ENCODE assay signal across 26 cellular contexts in genomic region chr11:77180346-77180745, GRCh38. TPM values are rescaled to one million over a fixed set of nuclear protein-coding genes. Genes with fewer than 3 reads are reported as not detected.
DNase-seq lines count a peak whose midpoint lies in the region; ATAC-seq and TF ChIP-seq lines count a peak whose summit lies in the region.
"Had no signal": no experiment of that assay in that cellular context is flagged by ENCODE, and none has a peak within 500 bp of the region (broad histone marks: within the 10 kb centered on the region; RNA-seq: fewer than 3 reads in every experiment).

No MANE protein-coding gene starts in this region.

- WGBS in right cardiac atrium, result 87% methylated on average over 11 of the region's 11 CpGs

- H3K4me3 Mint-ChIP-seq in naive thymus-derived CD8-positive, alpha-beta T cell, result no peak overlapping the region
- H3K4me3 Mint-ChIP-seq: B cell; CD4-positive, alpha-beta memory T cell; CD8-positive, alpha-beta memory T cell had no signal

- H3K4me3 ChIP-seq in right cardiac atrium (ENCODE audit: low read length) (no peak overlapping the region), lower lobe of right lung (no peak overlapping the region)
- H3K4me3 ChIP-seq: A549; BLaER1 treated with 17β-estradiol and CSF1 and Interleukin-3, amounts not matched to agents 10 nM and 100 nM; GM12878 had no signal

- no peak for TF ChIP-seq CTCF in lower lobe of right lung (IDR thresholded peaks at IDR 0.05)

- H3K27ac Mint-ChIP-seq in naive thymus-derived CD8-positive, alpha-beta T cell, result no peak overlapping the region
- H3K27ac Mint-ChIP-seq: B cell; CD4-positive, alpha-beta memory T cell; CD4-positive, CD25-positive, alpha-beta regulatory T cell; CD8-positive, alpha-beta memory T cell had no signal

- intact Hi-C loops in Right ventricle myocardium inferior (cut with DNase I), result no loop called here
- intact Hi-C loops in left cardiac atrium (cut with DNase I), result no loop called here
- intact Hi-C loops in left ventricle myocardium superior (cut with micrococcal nuclease), result no loop called here
- intact Hi-C loops in right cardiac atrium (cut with DNase I), result loop anchor here in 2 of 4 donors (10.0 kb wide), 1 partner anchor 136 kb away; no protein-coding TSS in a partner anchor
- intact Hi-C loops in lower lobe of right lung (cut with DNase I), result no loop called here

- H3K4me1 ChIP-seq in right cardiac atrium (ENCODE audit: control insufficient read depth, insufficient read depth, low read length) (no peaks in the 10 kb centered on the region), lower lobe of right lung (no peaks in the 10 kb centered on the region)
- H3K4me1 ChIP-seq: A549 had no signal

- H3K9me3 Mint-ChIP-seq in naive thymus-derived CD8-positive, alpha-beta T cell, result peaks cover 0 to 3% (median 0%) of the 10 kb centered on the region in 9 donors
- H3K9me3 Mint-ChIP-seq: CD8-positive, alpha-beta memory T cell had no signal

- H3K4me1 Mint-ChIP-seq in naive thymus-derived CD8-positive, alpha-beta T cell, result peaks cover 0 to 6% (median 1%) of the 10 kb centered on the region in 4 donors
- H3K4me1 Mint-ChIP-seq: CD4-positive, alpha-beta memory T cell; CD4-positive, CD25-positive, alpha-beta regulatory T cell; CD8-positive, alpha-beta memory T cell had no signal

- H3K36me3 ChIP-seq in lower lobe of right lung, result no peaks in the 10 kb centered on the region

- ATAC-seq in Right ventricle myocardium inferior (no peak), left cardiac atrium (no peak), left ventricle myocardium superior (no peak), right cardiac atrium (no peak), lower lobe of right lung (no peak)
- no peak for ATAC-seq in naive thymus-derived CD8-positive, alpha-beta T cell
- ATAC-seq: A549, GM12878 had no signal

- POLR2A ChIA-PET in naive thymus-derived CD8-positive, alpha-beta T cell (lab: Charles Lee), result no interaction called here

- DNase-seq in Right ventricle myocardium inferior (ENCODE audit: missing footprints) (peak; percentile 68), left cardiac atrium (no peak), left ventricle myocardium superior (peak; percentile 8), right cardiac atrium (no peak), lower lobe of right lung (peak; percentile 17), CD1c-positive myeloid dendritic cell (ENCODE audit: extremely low spot score) (no peak)
- no peak for DNase-seq in naive thymus-derived CD8-positive, alpha-beta T cell
- DNase-seq: AML-193; CD4-positive, alpha-beta memory T cell; CD4-positive, CD25-positive, alpha-beta regulatory T cell; CD8-positive, alpha-beta memory T cell; COR-L47; DMS 273 treated with DMSO at 0.1 percent for 48 hours; DMS153; DMS53; DMS79; DND-41; EL; GDM1 had no signal

- H3K27ac ChIP-seq in right cardiac atrium (ENCODE audit: low read length) (no peak overlapping the region), lower lobe of right lung (no peak overlapping the region)
- H3K27ac ChIP-seq: 22Rv1; A549; BLaER1 treated with 17β-estradiol and CSF1 and Interleukin-3, amounts not matched to agents 10 nM and 100 nM; C4-2B had no signal

- H3K27me3 ChIP-seq in right cardiac atrium (ENCODE audit: control insufficient read depth, insufficient read depth), result no peaks in the 10 kb centered on the region
- H3K27me3 ChIP-seq in lower lobe of right lung (ENCODE audit: low read depth), result peaks cover 3% of the 10 kb centered on the region
- H3K27me3 ChIP-seq: BLaER1 treated with 17β-estradiol and CSF1 and Interleukin-3, amounts not matched to agents 10 nM and 100 nM had no signal

- H3K9me3 ChIP-seq in right cardiac atrium (ENCODE audit: control insufficient read depth, low read length) (no peaks in the 10 kb centered on the region), lower lobe of right lung (no peaks in the 10 kb centered on the region)
- H3K9me3 ChIP-seq: A549; BLaER1 treated with 17β-estradiol and CSF1 and Interleukin-3, amounts not matched to agents 10 nM and 100 nM had no signal

- H3K36me3 Mint-ChIP-seq in naive thymus-derived CD8-positive, alpha-beta T cell, result no peaks in the 10 kb centered on the region
- H3K36me3 Mint-ChIP-seq: CD4-positive, alpha-beta memory T cell; CD4-positive, CD25-positive, alpha-beta regulatory T cell; CD8-positive, alpha-beta memory T cell had no signal

- no peaks in the 10 kb centered on the region for H3K27me3 Mint-ChIP-seq in naive thymus-derived CD8-positive, alpha-beta T cell
- H3K27me3 Mint-ChIP-seq: B cell; CD4-positive, alpha-beta memory T cell; CD4-positive, CD25-positive, alpha-beta regulatory T cell had no signal

RNA-seq across cellular contexts. Expression of gene MYO7A, which starts 52.3 kb away (rescaled TPM):
- total RNA-seq in Right ventricle myocardium inferior (7.0 TPM), left cardiac atrium (10 to 100 TPM in 1 of 2 donors, 1 to 10 TPM in 1; 7.5 to 11.1 TPM), left ventricle myocardium superior (4.6 TPM), right cardiac atrium (1 to 10 TPM; 5.7 to 8.6 (median 6.8) TPM), lower lobe of right lung (5.5 TPM)
- polyA plus RNA-seq in right cardiac atrium, result 2.4 TPM
- under 1 TPM; 0.18 to 0.30 TPM for total RNA-seq in naive thymus-derived CD8-positive, alpha-beta T cell
- not detected for polyA plus RNA-seq in naive thymus-derived CD8-positive, alpha-beta T cell
- total RNA-seq: A172 had no signal

Comparison
In these comparisons a context has a peak if more than half of its experiments do, and no peak if none do; other contexts are left out.
1. DNase-seq: peak in Right ventricle myocardium inferior (single experiment), left ventricle myocardium superior (single experiment) and lower lobe of right lung (single experiment); none in left cardiac atrium (single experiment), right cardiac atrium (0 of 3), CD1c-positive myeloid dendritic cell (single experiment) and naive thymus-derived CD8-positive, alpha-beta T cell (0 of 10).